17 cellular contexts compared by ENCODE assay signal in the genomic region with DNA sequence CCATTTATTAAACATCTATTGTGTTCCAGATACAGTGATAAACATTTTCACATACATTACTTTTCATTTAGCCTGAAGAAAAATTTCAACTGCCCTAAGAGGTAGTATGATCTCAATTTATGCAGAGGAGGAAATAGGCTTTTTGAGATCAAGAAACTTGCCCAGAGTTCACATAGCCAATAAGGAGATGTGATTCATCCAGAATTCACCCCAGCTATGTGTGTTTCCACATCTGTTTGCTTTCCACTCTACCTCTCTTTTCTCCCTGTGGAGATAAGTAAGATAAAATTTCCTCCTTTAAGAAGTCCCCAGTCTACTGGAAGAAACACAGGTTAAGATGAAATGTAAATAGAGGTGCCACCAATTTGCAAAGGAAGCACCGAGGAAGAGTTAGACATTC.
"Had no signal": no experiment of that assay in that cellular context is flagged by ENCODE, and none has a peak within 500 bp of the region (broad histone marks: within the 10 kb centered on the region; RNA-seq: fewer than 3 reads in every experiment).

No MANE protein-coding gene starts in this region.

- H3K36me3 ChIP-seq: lower lobe of right lung, ovary, sigmoid colon, stomach had no signal

- H3K9me3 Mint-ChIP-seq: activated CD4-positive, alpha-beta T cell treated with anti-CD3 and anti-CD28 coated beads, Interleukin-2, amount 10 ng/mL, durations not matched to agents 7 days and 5 days; activated naive CD8-positive, alpha-beta T cell treated with anti-CD3 and anti-CD28 coated beads, Interleukin-2, amount 10 ng/mL, durations not matched to agents 7 days and 5 days; activated T-helper 1 cell treated with anti-CD3 and anti-CD28 coated beads, Interleukin-12 subunit alpha, Interleukin-12 subunit beta, Interleukin-2, Interleukin-4 antibody, amounts not matched to agents 30 ng/mL and 10 ng/mL and 1 ng/mL, durations not matched to agents 14 hours and 24 hours and 36 hours; endodermal cell; neural crest cell had no signal

- H3K27ac Mint-ChIP-seq: activated CD4-positive, alpha-beta T cell treated with anti-CD3 and anti-CD28 coated beads, Interleukin-2, amount 10 ng/mL, durations not matched to agents 7 days and 5 days; activated naive CD8-positive, alpha-beta T cell treated with anti-CD3 and anti-CD28 coated beads, Interleukin-2, amount 10 ng/mL, durations not matched to agents 7 days and 5 days; activated T-helper 1 cell treated with anti-CD3 and anti-CD28 coated beads, Interleukin-12 subunit alpha, Interleukin-12 subunit beta, Interleukin-2, Interleukin-4 antibody, amounts not matched to agents 30 ng/mL and 10 ng/mL and 1 ng/mL, durations not matched to agents 14 hours and 24 hours and 36 hours; endodermal cell had no signal

- H3K4me3 Mint-ChIP-seq: activated CD4-positive, alpha-beta T cell treated with anti-CD3 and anti-CD28 coated beads, Interleukin-2, amount 10 ng/mL, durations not matched to agents 7 days and 5 days; activated naive CD8-positive, alpha-beta T cell treated with anti-CD3 and anti-CD28 coated beads, Interleukin-2, amount 10 ng/mL, durations not matched to agents 7 days and 5 days; activated T-helper 1 cell treated with anti-CD3 and anti-CD28 coated beads, Interleukin-12 subunit alpha, Interleukin-12 subunit beta, Interleukin-2, Interleukin-4 antibody, amounts not matched to agents 30 ng/mL and 10 ng/mL and 1 ng/mL, durations not matched to agents 14 hours and 24 hours and 36 hours; endodermal cell; neural crest cell had no signal

- H3K4me3 ChIP-seq: lower lobe of right lung, ovary, sigmoid colon, stomach, testis had no signal

- H3K4me1 Mint-ChIP-seq: activated CD4-positive, alpha-beta T cell treated with anti-CD3 and anti-CD28 coated beads, Interleukin-2, amount 10 ng/mL, durations not matched to agents 7 days and 5 days; activated naive CD8-positive, alpha-beta T cell treated with anti-CD3 and anti-CD28 coated beads, Interleukin-2, amount 10 ng/mL, durations not matched to agents 7 days and 5 days had no signal

- H3K36me3 Mint-ChIP-seq: activated naive CD8-positive, alpha-beta T cell treated with anti-CD3 and anti-CD28 coated beads, Interleukin-2, amount 10 ng/mL, durations not matched to agents 7 days and 5 days had no signal

- H3K27ac ChIP-seq: foreskin keratinocyte, lower lobe of right lung, ovary, sigmoid colon, stomach, testis had no signal

- H3K27me3 ChIP-seq: ovary, sigmoid colon, stomach, testis had no signal

- H3K27me3 Mint-ChIP-seq: activated CD4-positive, alpha-beta T cell treated with anti-CD3 and anti-CD28 coated beads, Interleukin-2, amount 10 ng/mL, durations not matched to agents 7 days and 5 days; activated naive CD8-positive, alpha-beta T cell treated with anti-CD3 and anti-CD28 coated beads, Interleukin-2, amount 10 ng/mL, durations not matched to agents 7 days and 5 days had no signal

- DNase-seq: activated CD4-positive, alpha-beta T cell treated with anti-CD3 and anti-CD28 coated beads, Interleukin-2, amount 10 ng/mL, durations not matched to agents 7 days and 5 days; activated naive CD4-positive, alpha-beta T cell; activated naive CD8-positive, alpha-beta T cell treated with anti-CD3 and anti-CD28 coated beads, Interleukin-2, amount 10 ng/mL, durations not matched to agents 7 days and 5 days; anterior cingulate cortex; endodermal cell; left cardiac atrium; lower lobe of right lung; midbrain; ovary; sigmoid colon; stimulated activated CD4-positive, alpha-beta T cell treated with anti-CD3 and anti-CD28 coated beads, Interleukin-12 subunit alpha, Interleukin-12 subunit beta, amount 100 ng/mL, for 4 hours; stimulated activated CD4-positive, alpha-beta T cell treated with anti-CD3 and anti-CD28 coated beads, Interleukin-2, amount 100 ng/mL, for 24 hours; stomach; testis had no signal

- H3K4me1 ChIP-seq: foreskin keratinocyte, lower lobe of right lung, stomach, testis had no signal

- ATAC-seq: foreskin keratinocyte, lower lobe of right lung had no signal

- H3K9me3 ChIP-seq: lower lobe of right lung, ovary, sigmoid colon, stomach, testis had no signal
